ENCODE assay signal across 9 cellular contexts in genomic region chr9:121860744-121861143, GRCh38.
DNase-seq lines count a peak whose midpoint lies in the region; ATAC-seq and TF ChIP-seq lines count a peak whose summit lies in the region.
"Had no signal": no experiment of that assay in that cellular context is flagged by ENCODE, and none has a peak within 500 bp of the region (broad histone marks: within the 10 kb centered on the region; RNA-seq: fewer than 3 reads in every experiment).

No MANE protein-coding gene starts in this region.

- H3K4me1 ChIP-seq in neural progenitor cell = peaks cover 22% of the 10 kb centered on the region

- H3K4me3 Mint-ChIP-seq in type B pancreatic cell = no peak overlapping the region
- no peak overlapping the region for H3K4me3 Mint-ChIP-seq in neural progenitor cell

- H3K27ac ChIP-seq in neural progenitor cell = no peak overlapping the region
- H3K27ac ChIP-seq: skin epidermis had no signal

- H3K79me2 ChIP-seq in neural progenitor cell (ENCODE audit: low read depth) = no peaks in the 10 kb centered on the region

- intact Hi-C loops in Right ventricle myocardium superior (cut with DNase I) = no loop called here

- H3K36me3 ChIP-seq in neural progenitor cell = no peaks in the 10 kb centered on the region

- H3K4me3 ChIP-seq in astrocyte of the cerebellum (ENCODE audit: low read depth, low read length) (no peak overlapping the region), skeletal muscle cell (ENCODE audit: low read depth, low read length) (no peak overlapping the region), neural progenitor cell (no peak overlapping the region)
- H3K4me3 ChIP-seq: skin epidermis had no signal

- no peak overlapping the region for H3K9ac ChIP-seq in neural progenitor cell

- peak; percentile 77 for ATAC-seq in Right ventricle myocardium superior (ENCODE audit: poor library complexity)

- H2AFZ ChIP-seq in neural progenitor cell (replicated peaks) = no peak overlapping the region

- H3K4me1 Mint-ChIP-seq in type B pancreatic cell (ENCODE audit: unreplicated experiment) (peaks cover 12% of the 10 kb centered on the region), neural progenitor cell (peaks cover 50% of the 10 kb centered on the region)

- H3K4me2 ChIP-seq in neural progenitor cell = no peak overlapping the region

- H3K9me3 Mint-ChIP-seq in type B pancreatic cell = no peaks in the 10 kb centered on the region
- H3K9me3 Mint-ChIP-seq in neural progenitor cell = no peaks in the 10 kb centered on the region

- in situ Hi-C loops in astrocyte of the cerebellum (cut with HindIII; ENCODE audit: low sequenced_read_pairs) = no loop called here

- no peaks in the 10 kb centered on the region for H3K9me3 ChIP-seq in neural progenitor cell (ENCODE audit: low read depth)

- no peaks in the 10 kb centered on the region for H3K27me3 ChIP-seq in neural progenitor cell

- DNase-seq in ELR (ENCODE audit: low read depth) (peak; percentile 61), astrocyte of the cerebellum (ENCODE audit: low read depth) (peak; percentile 93), Right ventricle myocardium superior (peak; percentile 70), skeletal muscle cell (ENCODE audit: low read depth) (peak; percentile 81), NCI-H446 (lab: John Stamatoyannopoulos, UW) (no peak), type B pancreatic cell (ENCODE audit: extremely low spot score, unreplicated experiment) (no peak), neural progenitor cell (ENCODE audit: low spot score) (no peak)
- DNase-seq in activated naive CD4-positive, alpha-beta T cell (lab: John Stamatoyannopoulos, UW) = no peak

- H3K27ac Mint-ChIP-seq in type B pancreatic cell (no peak overlapping the region), neural progenitor cell (no peak overlapping the region)

- peaks cover 5% of the 10 kb centered on the region for H4K20me1 ChIP-seq in neural progenitor cell (ENCODE audit: low read depth)

- H3K36me3 Mint-ChIP-seq in type B pancreatic cell (no peaks in the 10 kb centered on the region), neural progenitor cell (no peaks in the 10 kb centered on the region)

- TF ChIP-seq CTCF in astrocyte of the cerebellum (IDR thresholded peaks at IDR 0.05; ENCODE audit: low read depth, low read length, missing control alignments) = no peak
- TF ChIP-seq CTCF in type B pancreatic cell (conservative IDR thresholded peaks at IDR 0.05) = no peak
- no peak for TF ChIP-seq CTCF in neural progenitor cell (IDR thresholded peaks at IDR 0.05)

- no peaks in the 10 kb centered on the region for H3F3A ChIP-seq in neural progenitor cell (ENCODE audit: low read depth)

- H3K27me3 Mint-ChIP-seq in type B pancreatic cell = peaks cover 5% of the 10 kb centered on the region
- H3K27me3 Mint-ChIP-seq in neural progenitor cell (ENCODE audit: insufficient read depth, low read depth) = peaks cover 24% of the 10 kb centered on the region

Comparison
In these comparisons a context has a peak if more than half of its experiments do, and no peak if none do; other contexts are left out.
1. DNase-seq: peak in ELR (single experiment), astrocyte of the cerebellum (single experiment), Right ventricle myocardium superior (single experiment) and skeletal muscle cell (single experiment); none in NCI-H446 (0 of 2), activated naive CD4-positive, alpha-beta T cell (0 of 4), type B pancreatic cell (single experiment) and neural progenitor cell (single experiment).